In the genomic region with DNA sequence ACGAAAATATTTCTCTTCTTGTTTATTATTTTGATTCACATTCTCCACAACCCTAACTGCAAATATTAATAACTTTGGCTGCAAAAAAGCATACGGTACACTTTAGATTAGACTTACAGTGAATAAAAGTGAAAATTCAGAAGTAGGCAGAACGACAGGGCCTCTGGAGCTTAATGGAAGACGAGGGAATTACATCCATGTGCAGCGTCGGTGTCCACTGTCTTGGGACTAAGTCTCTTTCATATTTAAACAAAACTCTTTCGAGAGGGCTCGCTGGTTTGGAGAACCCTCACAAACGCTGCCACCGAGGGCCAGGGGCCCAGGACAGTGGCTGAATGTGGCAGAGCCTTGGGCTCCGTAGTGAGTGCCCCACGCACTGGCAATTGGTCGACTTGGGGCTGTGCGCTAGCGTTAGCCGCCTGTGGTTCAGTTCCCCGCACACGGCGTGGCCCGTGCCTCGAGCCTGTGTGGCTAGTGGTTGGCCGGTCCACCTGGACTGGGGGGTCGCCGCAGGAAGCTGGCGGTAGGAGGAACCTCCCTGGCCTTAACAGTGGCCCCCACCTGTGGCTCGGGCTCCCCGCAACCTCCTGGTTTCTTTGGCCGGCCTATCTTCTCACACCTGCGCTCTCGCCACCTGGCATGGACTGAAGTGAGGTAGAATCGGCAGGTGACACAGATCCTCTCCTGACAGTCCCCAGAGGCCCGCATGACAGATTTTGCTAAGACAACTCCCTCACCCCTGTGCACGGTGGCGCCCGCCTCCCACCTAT, we compare ENCODE assay signal across 9 cellular contexts. TPM values are rescaled to one million over a fixed set of nuclear protein-coding genes. Genes with fewer than 3 reads are reported as not detected.
DNase-seq lines count a peak whose midpoint lies in the region; ATAC-seq, FAIRE-seq and TF ChIP-seq lines count a peak whose summit lies in the region.
"Had no signal": no experiment of that assay in that cellular context is flagged by ENCODE, and none has a peak within 500 bp of the region (broad histone marks: within the 10 kb centered on the region; RNA-seq: fewer than 3 reads in every experiment).

No MANE protein-coding gene starts in this region.

- no peak overlapping the region for H3K27ac ChIP-seq in KMS-11
- H3K27ac ChIP-seq in ascending aorta = no peak overlapping the region

- no peaks in the 10 kb centered on the region for H3K27me3 Mint-ChIP-seq in Caco-2 (ENCODE audit: insufficient read depth, unreplicated experiment)
- peaks cover 96% of the 10 kb centered on the region for H3K27me3 Mint-ChIP-seq in nephron progenitor cell (ENCODE audit: low read depth, poor library complexity)

- peak overlapping the region; percentile 83 for H3K27ac Mint-ChIP-seq in Caco-2 (ENCODE audit: unreplicated experiment)
- no peak overlapping the region for H3K27ac Mint-ChIP-seq in nephron progenitor cell

- H3K4me2 ChIP-seq in KMS-11 = no peak overlapping the region

- no peaks in the 10 kb centered on the region for H4K20me1 ChIP-seq in KMS-11 (ENCODE audit: insufficient read depth)

- TF ChIP-seq POLR2A in GM12891 (IDR thresholded peaks at IDR 0.05; ENCODE audit: low read depth, low read length) = no peak

- BruUV-seq in Caco-2 (replicated peaks; lab: Mats Ljungman, UMichigan) = no TSS peak

- peaks cover 33% of the 10 kb centered on the region for H3K36me3 Mint-ChIP-seq in Caco-2 (ENCODE audit: insufficient read depth, unreplicated experiment)
- no peaks in the 10 kb centered on the region for H3K36me3 Mint-ChIP-seq in nephron progenitor cell (ENCODE audit: low read depth)

- POLR2A ChIA-PET in Caco-2 (lab: Charles Lee) = no interaction called here

- no peak overlapping the region for H3K9ac ChIP-seq in KMS-11

- no peak for TF ChIP-seq CTCF in Caco-2 (IDR thresholded peaks at IDR 0.05; ENCODE audit: insufficient read depth in 1 of 2, low read depth in 1 of 2, low read length in 1 of 2, severe bottlenecking in 1 of 2, unreplicated experiment in 1 of 2)
- TF ChIP-seq CTCF in KMS-11 (conservative IDR thresholded peaks at IDR 0.05; ENCODE audit: low read depth, low read length) = no peak
- TF ChIP-seq CTCF in ascending aorta (IDR thresholded peaks at IDR 0.05) = no peak
- TF ChIP-seq CTCF in nephron progenitor cell (IDR thresholded peaks at IDR 0.05) = no peak

- H3K27me3 ChIP-seq in Caco-2 (replicated peaks; ENCODE audit: control insufficient read depth, insufficient read depth, low read length) = no peaks in the 10 kb centered on the region
- no peaks in the 10 kb centered on the region for H3K27me3 ChIP-seq in KMS-11 (ENCODE audit: insufficient read depth, low read depth)
- H3K27me3 ChIP-seq in ascending aorta = peaks cover 32% of the 10 kb centered on the region

- H2AFZ ChIP-seq in KMS-11 (ENCODE audit: low read depth) = 0 out of 2 replicates have a peak overlapping the region, but pooled peaks have one; percentile 44

- H3K4me1 Mint-ChIP-seq in Caco-2 (ENCODE audit: low read depth, unreplicated experiment) = no peaks in the 10 kb centered on the region
- peaks cover 91% of the 10 kb centered on the region for H3K4me1 Mint-ChIP-seq in nephron progenitor cell

- H3K79me2 ChIP-seq in KMS-11 (ENCODE audit: insufficient read depth, low read depth) = no peaks in the 10 kb centered on the region

- ATAC-seq in HG02571 (IDR thresholded peaks at IDR 0.05; ENCODE audit: unreplicated experiment) (no peak), HG02973 (IDR thresholded peaks at IDR 0.05; ENCODE audit: unreplicated experiment) (no peak)

- no peaks in the 10 kb centered on the region for H3K9me3 ChIP-seq in Caco-2
- no peaks in the 10 kb centered on the region for H3K9me3 ChIP-seq in ascending aorta

- H3K9me3 Mint-ChIP-seq in Caco-2 (ENCODE audit: unreplicated experiment) = no peaks in the 10 kb centered on the region
- no peaks in the 10 kb centered on the region for H3K9me3 Mint-ChIP-seq in nephron progenitor cell

- CTCF ChIA-PET in Caco-2 (lab: Charles Lee) = interaction anchor here (0.6 to 1.6 kb wide), 6 partner anchors 12 to 490 kb away, joined by 3 to 18 read pairs (median 4); no protein-coding TSS in a partner anchor

- FAIRE-seq in GM12891 (lab: Jason Lieb, UNC) = no peak

- H3K4me1 ChIP-seq in Caco-2 (peaks cover 5% of the 10 kb centered on the region; the same call in 1 of the 2 replicates), KMS-11 (ENCODE audit: low read depth, poor library complexity, severe bottlenecking) (no peaks in the 10 kb centered on the region), ascending aorta (peaks cover 4 to 28% of the 10 kb centered on the region in 2 donors)

- DNase-seq in Caco-2 = peak in 1 of 2 experiments; percentile 43
- no peak for DNase-seq in ascending aorta (ENCODE audit: low spot score in 2 of 2)
- DNase-seq in nephron progenitor cell = peak; percentile 31
- DNase-seq in OCI-M1 (lab: John Stamatoyannopoulos, UW) = no peak
- DNase-seq in GM12891 (ENCODE audit: insufficient read length, low spot score) = no peak
- DNase-seq: central memory CD4-positive, alpha-beta T cell had no signal

- H3K4me3 ChIP-seq in Caco-2 (ENCODE audit: low read depth, low read length) = peak overlapping the region; percentile 64
- H3K4me3 ChIP-seq in KMS-11 (IDR thresholded peaks at IDR 0.05; ENCODE audit: insufficient read depth, low read depth, low read length) = no peak overlapping the region
- peak overlapping the region; percentile 51 to 63 for H3K4me3 ChIP-seq in ascending aorta

- H3K36me3 ChIP-seq in Caco-2 (ENCODE audit: control insufficient read depth, insufficient read depth, low read length) (no peaks in the 10 kb centered on the region), KMS-11 (ENCODE audit: insufficient read depth) (no peaks in the 10 kb centered on the region), ascending aorta (no peaks in the 10 kb centered on the region)

- intact Hi-C loops in Caco-2 (cut with micrococcal nuclease; ENCODE audit: unreplicated experiment) = loop anchor here (1.0 to 5.0 kb wide), 4 partner anchors 111 to 491 kb away; no protein-coding TSS in a partner anchor
- intact Hi-C loops in ascending aorta (cut with DNase I) = loop anchor here (5.0 to 10.0 kb wide), 3 partner anchors 146 to 476 kb away; a partner anchor contains a TSS

- H3K4me3 Mint-ChIP-seq in Caco-2 (ENCODE audit: unreplicated experiment) (peak overlapping the region; percentile 82), nephron progenitor cell (peak overlapping the region; percentile 87)

TF ChIP-seq in GM12891, 5 proteins besides CTCF, POLR2A, EP300 and RAD21:
- TF ChIP-seq POU2F2 (IDR thresholded peaks at IDR 0.05; ENCODE audit: low read depth, low read length) (no peak), POLR2AphosphoS5 (IDR thresholded peaks at IDR 0.05; ENCODE audit: low read depth, low read length) (no peak), SPI1 (IDR thresholded peaks at IDR 0.05; ENCODE audit: low read depth, low read length) (no peak), PAX5 (IDR thresholded peaks at IDR 0.05; ENCODE audit: insufficient read depth, low read length, severe bottlenecking) (no peak), TAF1 (IDR thresholded peaks at IDR 0.05; ENCODE audit: low read depth, low read length) (no peak)

RNA-seq across cellular contexts. Expression of a gene that starts 0.7 kb away (rescaled TPM):
- 6.9 and 7.2 TPM in 2 replicates for total RNA-seq in Caco-2 (2022)
- not detected for total RNA-seq in ascending aorta
- polyA plus RNA-seq in GM12891 (2012; ENCODE audit: low read depth, missing spikeins) = 0.03 TPM
